8 cellular contexts compared by ENCODE assay signal in the genomic region with DNA sequence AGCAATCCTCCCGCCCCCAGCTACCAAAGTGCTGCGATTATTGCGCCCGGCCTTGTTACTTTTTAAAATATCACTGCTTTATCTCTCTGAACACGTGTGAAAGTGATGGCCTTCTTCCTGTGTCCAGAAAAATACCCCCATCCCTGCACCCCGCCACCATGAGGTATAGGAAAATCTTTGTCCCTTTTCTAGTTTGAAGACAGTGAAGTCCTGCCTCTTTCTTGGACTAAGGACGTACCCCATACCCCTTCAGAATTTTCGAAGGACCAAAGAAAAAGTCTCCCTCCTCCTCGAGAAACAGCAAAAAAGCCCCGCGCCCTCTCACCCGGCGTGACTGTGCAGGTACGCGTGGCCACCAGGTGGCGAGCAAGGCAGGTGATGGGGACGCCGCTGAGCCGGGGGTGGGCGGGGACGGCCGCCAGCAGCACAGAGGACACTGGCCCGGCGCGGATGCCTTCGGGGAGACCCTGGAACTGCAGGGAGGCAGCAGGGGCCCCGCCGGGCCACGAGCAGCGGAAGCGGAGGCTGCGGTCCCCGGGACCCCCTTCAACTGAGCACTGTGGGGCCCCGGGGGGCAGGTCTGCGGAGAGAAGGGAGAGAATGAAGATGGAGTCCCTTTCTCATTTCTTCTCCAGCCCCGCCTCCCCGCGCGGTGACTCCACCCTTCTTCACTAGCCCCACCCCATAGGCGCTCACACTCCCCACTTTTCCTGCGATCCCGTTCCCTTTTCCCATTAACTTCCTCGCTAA. TPM values are rescaled to one million over a fixed set of nuclear protein-coding genes. Genes with fewer than 3 reads are reported as not detected.
DNase-seq lines count a peak whose midpoint lies in the region; ATAC-seq and TF ChIP-seq lines count a peak whose summit lies in the region.

No MANE protein-coding gene starts in this region.

- peak overlapping the region; percentile 77 for H3K4me3 ChIP-seq in lower lobe of right lung

- no peaks in the 10 kb centered on the region for H3K27me3 ChIP-seq in lower lobe of right lung (ENCODE audit: low read depth)

- peaks cover 15% of the 10 kb centered on the region for H3K4me1 Mint-ChIP-seq in activated CD4-positive, alpha-beta memory T cell treated with anti-CD3 and anti-CD28 coated beads for 36 hours (ENCODE audit: low read depth)

- peak overlapping the region; percentile 64 for H3K27ac ChIP-seq in lower lobe of right lung

- peaks cover 19% of the 10 kb centered on the region for H3K4me1 ChIP-seq in lower lobe of right lung

- no peak overlapping the region for H3K27ac Mint-ChIP-seq in activated CD4-positive, alpha-beta memory T cell treated with anti-CD3 and anti-CD28 coated beads for 36 hours

- peak; percentile 86 for TF ChIP-seq CTCF in lower lobe of right lung (IDR thresholded peaks at IDR 0.05)

- H3K27me3 Mint-ChIP-seq in activated CD4-positive, alpha-beta memory T cell treated with anti-CD3 and anti-CD28 coated beads for 36 hours, result no peaks in the 10 kb centered on the region

- ATAC-seq in HG02970 (IDR thresholded peaks at IDR 0.05; ENCODE audit: low FRiP score, unreplicated experiment) (peak; percentile 59), lower lobe of right lung (peak; percentile 85 to 88)

- DNase-seq in NK-92 treated with Interleukin-12 subunit alpha and Interleukin-12 subunit beta, amount 100 ng/mL, for 24 hours (lab: John Stamatoyannopoulos, UW), result peak; percentile 76
- DNase-seq in NK-92 (lab: John Stamatoyannopoulos, UW; ENCODE audit: unreplicated experiment) (no peak), NCI-H69 (lab: John Stamatoyannopoulos, UW) (peak; percentile 52), ecto neural progenitor cell (ENCODE audit: low spot score) (peak; percentile 92), lower lobe of right lung (peak; percentile 91)
- DNase-seq in activated CD4-positive, alpha-beta memory T cell treated with anti-CD3 and anti-CD28 coated beads for 36 hours, result peak; percentile 92
- peak; percentile 87 to 88 for DNase-seq in stimulated activated CD4-positive, alpha-beta T cell treated with anti-CD3 and anti-CD28 coated beads, Interleukin-4, amount 100 ng/mL, for 48 hours (ENCODE audit: low read depth in 2 of 2)

- no peaks in the 10 kb centered on the region for H3K36me3 ChIP-seq in lower lobe of right lung

- H3K4me3 Mint-ChIP-seq in activated CD4-positive, alpha-beta memory T cell treated with anti-CD3 and anti-CD28 coated beads for 36 hours, result peak overlapping the region; percentile 85

- CTCF ChIA-PET in activated CD4-positive, alpha-beta memory T cell treated with anti-CD3 and anti-CD28 coated beads for 36 hours (lab: Charles Lee), result interaction anchor here (0.6 to 2.8 kb wide), 27 partner anchors 9 to 323 kb away, joined by 3 to 30 read pairs (median 4); partner anchors contain the start of gene ETFB

- no peaks in the 10 kb centered on the region for H3K36me3 Mint-ChIP-seq in activated CD4-positive, alpha-beta memory T cell treated with anti-CD3 and anti-CD28 coated beads for 36 hours

- H3K9me3 ChIP-seq in lower lobe of right lung, result no peaks in the 10 kb centered on the region

- POLR2A ChIA-PET in activated CD4-positive, alpha-beta memory T cell treated with anti-CD3 and anti-CD28 coated beads for 36 hours (lab: Charles Lee), result interaction anchor here (1.0 kb wide), 1 partner anchor 55 kb away, joined by 5 read pairs; no protein-coding TSS in a partner anchor

- no peaks in the 10 kb centered on the region for H3K9me3 Mint-ChIP-seq in activated CD4-positive, alpha-beta memory T cell treated with anti-CD3 and anti-CD28 coated beads for 36 hours

- intact Hi-C loops in activated CD4-positive, alpha-beta memory T cell treated with anti-CD3 and anti-CD28 coated beads for 36 hours (cut with micrococcal nuclease), result loop anchor here (1.0 kb wide), 5 partner anchors 29 to 319 kb away; no protein-coding TSS in a partner anchor
- intact Hi-C loops in lower lobe of right lung (cut with DNase I), result no loop called here

RNA-seq across cellular contexts. Expression of gene VSIG10L, which starts 3.2 kb away (rescaled TPM):
- total RNA-seq in activated CD4-positive, alpha-beta memory T cell treated with anti-CD3 and anti-CD28 coated beads for 36 hours, result 1 to 10 TPM; 3.2 to 3.5 TPM
- 3.2 TPM for total RNA-seq in lower lobe of right lung

RNA-seq across cellular contexts. Expression of gene IGLON5, which starts 27.3 kb away (rescaled TPM):
- total RNA-seq in activated CD4-positive, alpha-beta memory T cell treated with anti-CD3 and anti-CD28 coated beads for 36 hours, result under 1 TPM; 0.07 to 0.24 TPM
- total RNA-seq in lower lobe of right lung, result not detected

RNA-seq across cellular contexts. Expression of gene ETFB, which starts 27.4 kb away (rescaled TPM):
- total RNA-seq in activated CD4-positive, alpha-beta memory T cell treated with anti-CD3 and anti-CD28 coated beads for 36 hours, result 100 to 1,000 TPM; 190 to 193 TPM
- 59.8 TPM for total RNA-seq in lower lobe of right lung

RNA-seq across cellular contexts. Expression of gene CLDND2, which starts 30.1 kb away (rescaled TPM):
- total RNA-seq in activated CD4-positive, alpha-beta memory T cell treated with anti-CD3 and anti-CD28 coated beads for 36 hours, result 1 to 10 TPM; 2.8 to 4.8 TPM
- 1.9 TPM for total RNA-seq in lower lobe of right lung

RNA-seq across cellular contexts. Expression of gene NKG7, which starts 33.7 kb away (rescaled TPM):
- total RNA-seq in activated CD4-positive, alpha-beta memory T cell treated with anti-CD3 and anti-CD28 coated beads for 36 hours, result 100 to 1,000 TPM; 140 to 149 TPM
- total RNA-seq in lower lobe of right lung, result 31.7 TPM
